In genomic region chr9:134492281-134492691, GRCh38 we compare ENCODE assay signal across 10 cellular contexts.
A peak's percentile ranks its signal among the peaks of the same experiment; 100 is the strongest.
DNase-seq lines count a peak whose midpoint lies in the region; ATAC-seq and TF ChIP-seq lines count a peak whose summit lies in the region.
"Had no signal": no experiment of that assay in that cellular context is flagged by ENCODE, and none has a peak within 500 bp of the region (broad histone marks: within the 10 kb centered on the region; RNA-seq: fewer than 3 reads in every experiment).

No MANE protein-coding gene starts in this region.

- H3K9me3 Mint-ChIP-seq in glutamatergic neuron (ENCODE audit: unreplicated experiment): peaks cover 7% of the 10 kb centered on the region
- H3K9me3 Mint-ChIP-seq: CD4-positive, alpha-beta memory T cell had no signal

- H3K27me3 Mint-ChIP-seq in glutamatergic neuron (ENCODE audit: unreplicated experiment): peaks cover 19% of the 10 kb centered on the region

- TF ChIP-seq POLR2A in Peyer's patch (IDR thresholded peaks at IDR 0.05) (no peak), ovary (IDR thresholded peaks at IDR 0.05) (no peak)

- peaks cover 36% of the 10 kb centered on the region for H3K4me1 Mint-ChIP-seq in glutamatergic neuron (ENCODE audit: low read depth, unreplicated experiment)
- H3K4me1 Mint-ChIP-seq: CD4-positive, alpha-beta memory T cell had no signal

- peak overlapping the region; percentile 42 for H3K4me3 Mint-ChIP-seq in glutamatergic neuron (ENCODE audit: unreplicated experiment)
- H3K4me3 Mint-ChIP-seq: CD4-positive, alpha-beta memory T cell had no signal

- peak; percentile 97 for DNase-seq in AG10803 (ENCODE audit: low read depth)
- DNase-seq in Peyer's patch: peak in 2 of 3 donors; percentile 46 to 49
- no peak for DNase-seq in glutamatergic neuron
- DNase-seq in ovary: peak in 3 of 5 donors; percentile 65 to 78 (median 67)
- no peak for DNase-seq in NCI-H345 treated with DMSO at 0.1 percent for 48 hours (lab: John Stamatoyannopoulos, UW; ENCODE audit: unreplicated experiment)
- DNase-seq in stimulated activated naive CD8-positive, alpha-beta T cell treated with anti-CD3 and anti-CD28 coated beads, Interleukin-15, Interleukin-2, amounts not matched to agents 100 U/mL and 50 U/mL, for 24 hours: no peak
- DNase-seq in NCI-H526 (lab: John Stamatoyannopoulos, UW): no peak
- DNase-seq: CD4-positive, alpha-beta memory T cell; effector CD4-positive, alpha-beta T cell had no signal

- TF ChIP-seq CTCF in AG10803 (conservative IDR thresholded peaks at IDR 0.05; ENCODE audit: low read length): no peak
- TF ChIP-seq CTCF in Peyer's patch (IDR thresholded peaks at IDR 0.05): no peak
- TF ChIP-seq CTCF in glutamatergic neuron (IDR thresholded peaks at IDR 0.05; ENCODE audit: partially characterized antibody, unreplicated experiment): no peak
- no peak for TF ChIP-seq CTCF in ovary (IDR thresholded peaks at IDR 0.05)

- whole genome bisulfite sequencing in ovary, 3 donors: 9 to 26% (median 22%) methylated on average over 12 of the region's 12 CpGs

- intact Hi-C loops in ovary (cut with DNase I): no loop called here

- no peaks in the 10 kb centered on the region for H3K36me3 Mint-ChIP-seq in glutamatergic neuron (ENCODE audit: unreplicated experiment)
- H3K36me3 Mint-ChIP-seq: CD4-positive, alpha-beta memory T cell had no signal

- H3K27ac ChIP-seq in Peyer's patch (peak overlapping the region in 1 of 4 donors; percentile 56), ovary (peak overlapping the region in 1 of 2 donors; percentile 8)

- H3K4me3 ChIP-seq in AG10803 (ENCODE audit: low read length) (no peak overlapping the region), Peyer's patch (no peak overlapping the region), ovary (no peak overlapping the region)

- no peak for ATAC-seq in HG03159 (IDR thresholded peaks at IDR 0.05; ENCODE audit: unreplicated experiment)
- ATAC-seq in stimulated activated naive CD8-positive, alpha-beta T cell treated with anti-CD3 and anti-CD28 coated beads, Interleukin-15, Interleukin-2, amounts not matched to agents 100 U/mL and 50 U/mL, for 24 hours: no peak

- H3K27ac Mint-ChIP-seq in glutamatergic neuron (ENCODE audit: unreplicated experiment): peak overlapping the region; percentile 49
- H3K27ac Mint-ChIP-seq: CD4-positive, alpha-beta memory T cell had no signal

- H3K9me3 ChIP-seq in Peyer's patch: no peaks in the 10 kb centered on the region
- H3K9me3 ChIP-seq in ovary: no peaks in the 10 kb centered on the region

- H3K4me1 ChIP-seq in Peyer's patch: no peaks in the 10 kb centered on the region
- H3K4me1 ChIP-seq in ovary (ENCODE audit: insufficient read depth): peaks cover 4% of the 10 kb centered on the region

- H3K36me3 ChIP-seq in Peyer's patch (no peaks in the 10 kb centered on the region), ovary (no peaks in the 10 kb centered on the region)

- TF ChIP-seq EP300 in ovary (IDR thresholded peaks at IDR 0.05): no peak

- H3K27me3 ChIP-seq in Peyer's patch (no peaks in the 10 kb centered on the region), ovary (no peaks in the 10 kb centered on the region)

Comparison
In these comparisons a context has a peak if more than half of its experiments do, and no peak if none do; other contexts are left out.
1. DNase-seq: peak in AG10803 (single experiment), Peyer's patch (2 of 3) and ovary (3 of 5); none in glutamatergic neuron (single experiment), NCI-H345 treated with DMSO at 0.1 percent for 48 hours (single experiment), stimulated activated naive CD8-positive, alpha-beta T cell treated with anti-CD3 and anti-CD28 coated beads, Interleukin-15, Interleukin-2, amounts not matched to agents 100 U/mL and 50 U/mL, for 24 hours (single experiment) and NCI-H526 (0 of 2).